ENCODE assay signal across 15 cellular contexts in the genomic region with DNA sequence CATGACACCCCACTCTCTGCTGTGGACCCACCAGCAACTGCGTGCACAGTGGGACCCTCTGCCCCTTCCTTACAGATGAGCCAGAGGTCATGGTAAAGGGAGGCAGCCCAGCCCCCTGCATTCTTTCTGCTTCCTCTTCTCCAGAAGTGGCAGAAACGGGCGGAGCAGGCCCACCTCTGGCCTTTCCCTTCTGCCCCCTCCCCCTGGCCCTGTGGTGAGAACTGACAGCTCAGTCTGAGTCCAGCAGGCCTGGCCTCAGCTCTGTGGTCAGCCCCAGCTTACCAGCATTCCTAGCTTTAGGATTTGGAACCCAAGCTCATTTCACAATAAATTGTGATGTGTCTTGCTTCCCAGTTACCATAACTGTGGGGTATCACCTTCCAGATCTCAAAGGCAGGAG. TPM values are rescaled to one million over a fixed set of nuclear protein-coding genes. Genes with fewer than 3 reads are reported as not detected.
DNase-seq lines count a peak whose midpoint lies in the region; ATAC-seq and TF ChIP-seq lines count a peak whose summit lies in the region.
"Had no signal": no experiment of that assay in that cellular context is flagged by ENCODE, and none has a peak within 500 bp of the region (broad histone marks: within the 10 kb centered on the region; RNA-seq: fewer than 3 reads in every experiment).

No MANE protein-coding gene starts in this region.

- no peak overlapping the region for H3K9ac ChIP-seq in PC-3 (ENCODE audit: low read length)

- no peaks in the 10 kb centered on the region for H3F3A ChIP-seq in PC-3 (ENCODE audit: low read length, unreplicated experiment)

- H3K9me3 ChIP-seq in PC-3 (ENCODE audit: low read length): no peaks in the 10 kb centered on the region
- H3K9me3 ChIP-seq: heart left ventricle, left lung, Peyer's patch had no signal

- POLR2A ChIA-PET in PC-3 (lab: Charles Lee; ENCODE audit: unreplicated experiment): no interaction called here

- no peak overlapping the region for H3K4me3 ChIP-seq in PC-3 (ENCODE audit: low read length)
- H3K4me3 ChIP-seq: heart left ventricle, left lung, Peyer's patch had no signal

- intact Hi-C loops in PC-3 (cut with micrococcal nuclease): no loop called here

- no peaks in the 10 kb centered on the region for H3K9me2 ChIP-seq in PC-3 (replicated peaks; ENCODE audit: low read length)

- CTCF ChIA-PET in PC-3 (lab: Charles Lee): no interaction called here

- TF ChIP-seq CTCF in PC-3 (conservative IDR thresholded peaks at IDR 0.05; ENCODE audit: low read depth, low read length): no peak

- H4K20me1 ChIP-seq in PC-3 (ENCODE audit: low read length): no peaks in the 10 kb centered on the region

- H3K36me3 ChIP-seq in PC-3 (ENCODE audit: low read depth, low read length): no peaks in the 10 kb centered on the region
- H3K36me3 ChIP-seq: Peyer's patch had no signal

- H3K27ac ChIP-seq in PC-3 (ENCODE audit: low read length): no peak overlapping the region
- H3K27ac ChIP-seq: heart left ventricle, left lung, Peyer's patch had no signal

- no peak overlapping the region for H2AFZ ChIP-seq in PC-3 (ENCODE audit: low read length)

- peaks cover 9% of the 10 kb centered on the region for H3K4me1 ChIP-seq in PC-3 (ENCODE audit: insufficient read depth, low read length)

- no TSS peak for BruUV-seq in PC-3 (replicated peaks; lab: Mats Ljungman, UMichigan)

- H3K27me3 ChIP-seq in PC-3 (ENCODE audit: low read length): no peaks in the 10 kb centered on the region
- H3K27me3 ChIP-seq: heart left ventricle, left lung, Peyer's patch had no signal

- no peak for ATAC-seq in PC-3
- ATAC-seq: effector memory CD8-positive, alpha-beta T cell; heart left ventricle; left lung; natural killer cell had no signal

- no peak overlapping the region for H3K4me2 ChIP-seq in PC-3 (ENCODE audit: low read length)

- peaks cover 16% of the 10 kb centered on the region for H3K79me2 ChIP-seq in PC-3 (ENCODE audit: low read length)

- DNase-seq in ELR (ENCODE audit: low read depth) (peak; percentile 76), PC-3 (peak; percentile 10), epidermal melanocyte (ENCODE audit: insufficient read length, low spot score) (peak; percentile 18), non-pigmented ciliary epithelial cell (ENCODE audit: low read depth) (peak; percentile 50), DMS 273 (lab: John Stamatoyannopoulos, UW; ENCODE audit: unreplicated experiment) (no peak), dermis blood vessel endothelial cell (no peak), NCI-H146 (lab: John Stamatoyannopoulos, UW) (no peak)
- DNase-seq: anterior cingulate cortex; effector memory CD8-positive, alpha-beta T cell; heart left ventricle; natural killer cell; NCI-H1417 treated with DMSO at 0.1 percent for 48 hours; NCI-H510A; Peyer's patch had no signal

RNA-seq across cellular contexts. Expression of a gene that starts 4.8 kb away (rescaled TPM):
- total RNA-seq in PC-3 (2014; rRNA removed) (65.0 and 92.6 TPM in 2 replicates), dermis blood vessel endothelial cell (55.5 and 72.0 TPM in 2 replicates)

RNA-seq across cellular contexts. Expression of a gene that starts 13.1 kb away (rescaled TPM):
- total RNA-seq in PC-3 (2014; rRNA removed) (94.3 and 106 TPM in 2 replicates), dermis blood vessel endothelial cell (145 and 170 TPM in 2 replicates)

Comparison
In these comparisons a context has a peak if more than half of its experiments do, and no peak if none do; other contexts are left out.
1. DNase-seq: peak in ELR (single experiment), PC-3 (single experiment), epidermal melanocyte (single experiment) and non-pigmented ciliary epithelial cell (single experiment); none in DMS 273 (single experiment), dermis blood vessel endothelial cell (single experiment) and NCI-H146 (single experiment).